In the genomic region with DNA sequence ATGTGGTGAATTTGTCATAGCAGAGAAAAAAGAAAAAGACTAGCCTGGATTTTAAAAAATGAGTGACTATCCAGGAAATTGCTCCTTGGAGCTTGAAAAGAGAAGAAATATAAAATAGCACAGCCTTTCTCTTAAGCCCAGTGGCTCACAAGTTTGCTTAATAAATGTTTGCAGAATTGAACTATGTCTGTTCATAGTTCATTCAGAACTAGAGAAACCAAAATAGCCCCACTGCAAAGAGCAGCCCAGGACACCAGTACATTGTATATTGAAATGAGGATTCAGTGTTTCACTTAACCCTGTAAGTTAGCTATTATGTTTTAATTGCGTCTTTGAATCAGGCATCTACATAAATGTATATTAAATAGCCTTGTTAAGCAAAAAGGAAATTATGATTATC, we compare ENCODE assay signal across 20 cellular contexts.
"Had no signal": no experiment of that assay in that cellular context is flagged by ENCODE, and none has a peak within 500 bp of the region (broad histone marks: within the 10 kb centered on the region; RNA-seq: fewer than 3 reads in every experiment).

No MANE protein-coding gene starts in this region.

- DNase-seq: cerebellar nuclear complex; dermis blood vessel endothelial cell; foreskin keratinocyte; head of caudate nucleus; hippocampal formation; kidney glomerular epithelial cell; lower lobe of right lung; naive B cell; occipital lobe; pancreas; stimulated activated CD4-positive, alpha-beta T cell treated with anti-CD3 and anti-CD28 coated beads, Interleukin-2, amount 100 ng/mL, for 24 hours; stimulated activated CD4-positive, alpha-beta T cell treated with anti-CD3 and anti-CD28 coated beads, Interleukin-4, amount 100 ng/mL, for 4 hours; stimulated activated naive B cell treated with anti-CD40 and anti-IgM and Interleukin-4, amounts not matched to agents 10 μg/mL and 1 μg/mL and 100 μg/mL, for 72 hours; stimulated activated naive CD8-positive, alpha-beta T cell treated with anti-CD3 and anti-CD28 coated beads, Interleukin-15, amount 100 ng/mL, for 72 hours; testis had no signal

- H3K9me3 ChIP-seq: lower lobe of right lung, pancreas, prostate gland, testis, tibial nerve had no signal

- FAIRE-seq: colon, islet of Langerhans, pancreas had no signal

- H3K4me1 ChIP-seq: foreskin keratinocyte, lower lobe of right lung, prostate gland, testis, tibial nerve had no signal

- H3K27me3 ChIP-seq: pancreas, testis, tibial nerve had no signal

- H3K27ac ChIP-seq: foreskin keratinocyte, lower lobe of right lung, prostate gland, testis, tibial nerve had no signal

- H3K4me3 ChIP-seq: lower lobe of right lung, pancreas, prostate gland, testis, tibial nerve had no signal

- ATAC-seq: foreskin keratinocyte; lower lobe of right lung; sciatic nerve; stimulated activated naive CD8-positive, alpha-beta T cell treated with anti-CD3 and anti-CD28 coated beads, Interleukin-15, amount 100 ng/mL, for 72 hours had no signal

- H3K36me3 ChIP-seq: lower lobe of right lung, prostate gland, tibial nerve had no signal
